ENCODE assay signal across 8 cellular contexts in the genomic region with DNA sequence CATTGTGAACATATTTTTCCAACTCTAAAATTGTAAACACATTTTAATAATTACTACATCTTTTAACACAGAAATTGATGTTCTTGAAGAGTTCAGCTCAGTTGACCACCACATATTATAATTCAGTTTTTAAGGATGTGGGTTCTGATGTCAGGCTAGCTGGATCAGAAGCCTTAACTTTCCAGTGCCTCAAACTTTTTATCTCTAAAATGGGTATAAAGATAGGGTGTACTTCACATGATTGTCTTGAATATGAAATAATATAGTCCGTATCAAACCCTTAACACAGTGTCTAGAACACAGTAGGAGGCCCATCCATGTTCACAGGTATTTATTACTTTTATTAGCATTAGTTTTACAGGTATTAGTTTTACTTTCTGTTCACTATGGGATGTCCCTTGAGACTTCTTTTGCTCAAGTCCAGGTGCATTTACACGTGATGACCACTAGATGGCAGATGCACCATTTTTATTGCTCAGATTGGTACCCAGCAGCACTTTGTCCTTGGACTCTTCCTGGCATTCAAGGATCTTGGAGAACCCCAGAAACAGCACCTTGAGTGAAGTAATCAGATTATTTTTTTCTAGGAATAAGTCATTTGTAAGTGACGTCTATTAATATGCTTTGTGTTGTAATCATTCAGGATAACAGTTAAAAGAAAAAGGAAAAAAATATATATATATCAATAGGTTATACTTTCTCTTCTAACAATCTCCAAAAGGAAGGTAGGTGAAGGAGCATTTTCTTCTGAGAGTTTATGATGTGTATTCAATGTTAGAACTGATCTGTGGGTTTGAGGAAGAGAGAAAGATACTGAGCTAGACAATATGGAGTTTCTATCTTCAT.
DNase-seq lines count a peak whose midpoint lies in the region; ATAC-seq, FAIRE-seq and TF ChIP-seq lines count a peak whose summit lies in the region.

No MANE protein-coding gene starts in this region.

- no peaks in the 10 kb centered on the region for H3K36me3 Mint-ChIP-seq in activated CD8-positive, alpha-beta memory T cell treated with anti-CD3 and anti-CD28 coated beads, Interleukin-2, amount 10 ng/mL, durations not matched to agents 7 days and 5 days
- H3K36me3 Mint-ChIP-seq in endodermal cell (ENCODE audit: low read depth) = no peaks in the 10 kb centered on the region

- CTCF ChIA-PET in activated CD8-positive, alpha-beta memory T cell treated with anti-CD3 and anti-CD28 coated beads, Interleukin-2, amount 10 ng/mL, durations not matched to agents 7 days and 5 days (lab: Charles Lee) = interaction anchor here (0.8 to 1.0 kb wide), 3 partner anchors 16 to 1633 kb away, joined by 3 read pairs; no protein-coding TSS in a partner anchor
- CTCF ChIA-PET in PC-9 (lab: Charles Lee) = no interaction called here

- H3K79me2 ChIP-seq in PC-9 (ENCODE audit: low read depth) (no peaks in the 10 kb centered on the region), mesendoderm (ENCODE audit: control insufficient read depth, insufficient read depth, low read length) (no peaks in the 10 kb centered on the region)

- no TSS peak for BruUV-seq in PC-9 (replicated peaks; lab: Mats Ljungman, UMichigan)

- H3K36me3 ChIP-seq in PC-9 (ENCODE audit: low read depth) = no peaks in the 10 kb centered on the region
- H3K36me3 ChIP-seq in endodermal cell (ENCODE audit: control insufficient read depth, insufficient read depth, low read length) = no peaks in the 10 kb centered on the region
- H3K36me3 ChIP-seq in mesendoderm (ENCODE audit: control insufficient read depth, insufficient read depth, low read length) = no peaks in the 10 kb centered on the region

- H3K9me3 Mint-ChIP-seq in activated CD8-positive, alpha-beta memory T cell treated with anti-CD3 and anti-CD28 coated beads, Interleukin-2, amount 10 ng/mL, durations not matched to agents 7 days and 5 days (ENCODE audit: low read depth) = no peaks in the 10 kb centered on the region
- peaks cover 5% of the 10 kb centered on the region for H3K9me3 Mint-ChIP-seq in endodermal cell

- H3K27ac ChIP-seq in PC-9 (no peak overlapping the region), endodermal cell (ENCODE audit: low read depth, low read length) (no peak overlapping the region), mesendoderm (ENCODE audit: low read depth, low read length) (no peak overlapping the region)

- H2AFZ ChIP-seq in PC-9 = no peak overlapping the region

- no peak for DNase-seq in activated CD8-positive, alpha-beta memory T cell treated with anti-CD3 and anti-CD28 coated beads, Interleukin-2, amount 10 ng/mL, durations not matched to agents 7 days and 5 days
- no peak for DNase-seq in activated CD8-positive, alpha-beta memory T cell treated with anti-CD3 and anti-CD28 coated beads, Interleukin-2, amount 50 U/mL, for 48 hours
- DNase-seq in HTR-8/SVneo (ENCODE audit: insufficient read length, low spot score) = peak; percentile 26
- DNase-seq in PC-9 = peak in 1 of 2 experiments; percentile 47
- DNase-seq in endodermal cell = no peak
- peak; percentile 69 for DNase-seq in mesendoderm
- DNase-seq in stimulated activated CD8-positive, alpha-beta memory T cell treated with anti-CD3 and anti-CD28 coated beads, Interleukin-4, amount 100 ng/mL, for 48 hours = no peak

- no peak overlapping the region for H3K23ac ChIP-seq in mesendoderm (ENCODE audit: low read length)

- H3K27me3 Mint-ChIP-seq in activated CD8-positive, alpha-beta memory T cell treated with anti-CD3 and anti-CD28 coated beads, Interleukin-2, amount 10 ng/mL, durations not matched to agents 7 days and 5 days = peaks cover 4% of the 10 kb centered on the region
- no peaks in the 10 kb centered on the region for H3K27me3 Mint-ChIP-seq in endodermal cell (ENCODE audit: insufficient read depth)

- H3K27ac Mint-ChIP-seq in activated CD8-positive, alpha-beta memory T cell treated with anti-CD3 and anti-CD28 coated beads, Interleukin-2, amount 10 ng/mL, durations not matched to agents 7 days and 5 days = no peak overlapping the region
- H3K27ac Mint-ChIP-seq in endodermal cell = no peak overlapping the region

- no peak overlapping the region for H4K5ac ChIP-seq in mesendoderm (ENCODE audit: low read length)

- H3K4me2 ChIP-seq in PC-9 (no peak overlapping the region), mesendoderm (ENCODE audit: low read length) (no peak overlapping the region)

- no peaks in the 10 kb centered on the region for H3K9me2 ChIP-seq in PC-9 (ENCODE audit: insufficient read depth)

- H2BK15ac ChIP-seq in mesendoderm (replicated peaks; ENCODE audit: low read depth) = no peak overlapping the region

- no peaks in the 10 kb centered on the region for H3K79me1 ChIP-seq in mesendoderm (ENCODE audit: low read length)

- H3K4me1 ChIP-seq in PC-9 (replicated peaks; ENCODE audit: insufficient read depth) = no peaks in the 10 kb centered on the region
- no peaks in the 10 kb centered on the region for H3K4me1 ChIP-seq in endodermal cell (ENCODE audit: control insufficient read depth, insufficient read depth, low read length)
- no peaks in the 10 kb centered on the region for H3K4me1 ChIP-seq in mesendoderm (ENCODE audit: control insufficient read depth, low read depth, low read length)

- intact Hi-C loops in PC-9 (cut with micrococcal nuclease; ENCODE audit: unreplicated experiment) = loop anchor here (2.0 to 5.0 kb wide), 2 partner anchors 1572 to 1632 kb away; no protein-coding TSS in a partner anchor

- H3K4me3 ChIP-seq in PC-9 (no peak overlapping the region), endodermal cell (ENCODE audit: low read length) (no peak overlapping the region), mesendoderm (ENCODE audit: low read length) (no peak overlapping the region)

- FAIRE-seq in HTR-8/SVneo (lab: Jason Lieb, UNC) = peak; percentile 78

- H3K4me1 Mint-ChIP-seq in activated CD8-positive, alpha-beta memory T cell treated with anti-CD3 and anti-CD28 coated beads, Interleukin-2, amount 10 ng/mL, durations not matched to agents 7 days and 5 days = no peaks in the 10 kb centered on the region
- no peaks in the 10 kb centered on the region for H3K4me1 Mint-ChIP-seq in endodermal cell

- no peaks in the 10 kb centered on the region for H3F3A ChIP-seq in PC-9 (ENCODE audit: insufficient read depth, low read depth)

- no peak overlapping the region for H2AK5ac ChIP-seq in mesendoderm (ENCODE audit: low read length)

- no peak overlapping the region for H4K8ac ChIP-seq in mesendoderm (ENCODE audit: low read depth, low read length)

- peak; percentile 58 for ATAC-seq in activated CD8-positive, alpha-beta memory T cell treated with anti-CD3 and anti-CD28 coated beads, Interleukin-2, amount 10 ng/mL, durations not matched to agents 7 days and 5 days
- ATAC-seq in GM21737 (IDR thresholded peaks at IDR 0.05; ENCODE audit: unreplicated experiment) = peak; percentile 81

- H2BK120ac ChIP-seq in mesendoderm (ENCODE audit: low read depth, low read length) = no peak overlapping the region

- no peak overlapping the region for H2BK5ac ChIP-seq in mesendoderm (ENCODE audit: low read length)

- 0% methylated on average over 1 of the region's 3 CpGs for WGBS in endodermal cell (ENCODE audit: insufficient coverage in 1 of 2, insufficient read length in 1 of 2), 2 experiments
- WGBS in mesendoderm (ENCODE audit: extremely low coverage, insufficient coverage, low lambda C conversion rate) = no CpG with 5 or more reads among the region's 3 CpGs

- no peak overlapping the region for H3K4me3 Mint-ChIP-seq in activated CD8-positive, alpha-beta memory T cell treated with anti-CD3 and anti-CD28 coated beads, Interleukin-2, amount 10 ng/mL, durations not matched to agents 7 days and 5 days
- H3K4me3 Mint-ChIP-seq in endodermal cell = no peak overlapping the region

- H3K4ac ChIP-seq in mesendoderm (ENCODE audit: low read depth, low read length) = no peak overlapping the region

- H4K20me1 ChIP-seq in PC-9 (ENCODE audit: insufficient read depth) = no peaks in the 10 kb centered on the region

- no peak overlapping the region for H3K18ac ChIP-seq in mesendoderm (ENCODE audit: low read length)

- no peaks in the 10 kb centered on the region for H3K27me3 ChIP-seq in PC-9 (ENCODE audit: insufficient read depth, low read depth)
- H3K27me3 ChIP-seq in endodermal cell (ENCODE audit: control insufficient read depth, insufficient read depth, low read length, poor library complexity, severe bottlenecking) = no peaks in the 10 kb centered on the region
- no peaks in the 10 kb centered on the region for H3K27me3 ChIP-seq in mesendoderm (ENCODE audit: insufficient read depth, low read length, poor library complexity)

- TF ChIP-seq CTCF in PC-9 (conservative IDR thresholded peaks at IDR 0.05) = peak; percentile 95
- peak; percentile 100 for TF ChIP-seq CTCF in endodermal cell (conservative IDR thresholded peaks at IDR 0.05)

- no peak overlapping the region for H3K56ac ChIP-seq in mesendoderm (ENCODE audit: low read length)

- POLR2A ChIA-PET in PC-9 (lab: Charles Lee; ENCODE audit: unreplicated experiment) = no interaction called here

- H3K9me3 ChIP-seq in PC-9 (ENCODE audit: insufficient read depth, low read depth) = no peaks in the 10 kb centered on the region
- H3K9me3 ChIP-seq in endodermal cell (ENCODE audit: control insufficient read depth, low read length) = peaks cover 4% of the 10 kb centered on the region

- no peak overlapping the region for H3K9ac ChIP-seq in endodermal cell (ENCODE audit: extremely low read depth, low read length, poor library complexity, severe bottlenecking)
- H3K9ac ChIP-seq in mesendoderm (ENCODE audit: low read length) = no peak overlapping the region

Comparison
In these comparisons a context has a peak if more than half of its experiments do, and no peak if none do; other contexts are left out.
1. DNase-seq: peak in HTR-8/SVneo (single experiment) and mesendoderm (single experiment); none in activated CD8-positive, alpha-beta memory T cell treated with anti-CD3 and anti-CD28 coated beads, Interleukin-2, amount 10 ng/mL, durations not matched to agents 7 days and 5 days (single experiment), activated CD8-positive, alpha-beta memory T cell treated with anti-CD3 and anti-CD28 coated beads, Interleukin-2, amount 50 U/mL, for 48 hours (single experiment), endodermal cell (single experiment) and stimulated activated CD8-positive, alpha-beta memory T cell treated with anti-CD3 and anti-CD28 coated beads, Interleukin-4, amount 100 ng/mL, for 48 hours (single experiment).